Comparison of ENCODE assay signal across 23 cellular contexts in the genomic region with DNA sequence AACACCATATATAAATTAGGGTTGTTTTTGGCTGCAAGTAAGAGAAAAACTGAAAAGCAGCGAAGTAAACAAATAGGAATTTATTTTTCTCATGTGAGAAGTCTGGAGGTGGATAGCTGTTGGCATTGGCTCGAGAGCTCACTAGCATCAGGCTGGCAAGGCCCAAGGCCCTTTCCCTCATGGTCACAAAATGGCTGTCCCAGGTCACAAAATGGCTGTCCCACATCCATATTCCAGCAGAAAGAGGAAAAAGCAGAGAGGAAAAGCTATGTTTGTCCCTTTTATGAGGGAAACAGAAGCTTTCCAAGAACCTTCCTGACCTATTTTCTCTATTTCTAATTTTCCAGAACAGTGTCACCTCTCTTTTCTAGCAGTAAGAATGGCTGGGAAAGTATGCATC. TPM values are rescaled to one million over a fixed set of nuclear protein-coding genes. Genes with fewer than 3 reads are reported as not detected.
DNase-seq lines count a peak whose midpoint lies in the region; ATAC-seq and TF ChIP-seq lines count a peak whose summit lies in the region.
"Had no signal": no experiment of that assay in that cellular context is flagged by ENCODE, and none has a peak within 500 bp of the region (broad histone marks: within the 10 kb centered on the region; RNA-seq: fewer than 3 reads in every experiment).

No MANE protein-coding gene starts in this region.

- DNase-seq in islet precursor cell: peak; percentile 14
- DNase-seq in left cardiac atrium: no peak
- no peak for DNase-seq in stimulated activated CD4-positive, alpha-beta T cell treated with anti-CD3 and anti-CD28 coated beads, Interleukin-15, amount 100 ng/mL, for 24 hours
- no peak for DNase-seq in NCI-H69 (lab: John Stamatoyannopoulos, UW)
- DNase-seq in GM20000 (ENCODE audit: low spot score): no peak
- DNase-seq: 8988T; ACHN; AML-193; BE2C; CD4-positive, alpha-beta T cell; CD8-positive, alpha-beta memory T cell; DMS 273 treated with DMSO at 0.1 percent for 48 hours; DMS79; EL; GDM1; GM23248; H9; HFFc6 had no signal

- ATAC-seq in left cardiac atrium: no peak
- ATAC-seq: A549 had no signal

- TF ChIP-seq CTCF in GM20000 (IDR thresholded peaks at IDR 0.05; ENCODE audit: extremely low read depth, missing control alignments): no peak

- intact Hi-C loops in left cardiac atrium (cut with DNase I): no loop called here

- H3K27ac ChIP-seq in angular gyrus (ENCODE audit: low read depth, low read length) (peak overlapping the region; percentile 1), cingulate gyrus (ENCODE audit: low read depth, low read length) (peak overlapping the region; percentile 26)
- H3K27ac ChIP-seq: A549; BLaER1 treated with 17β-estradiol and CSF1 and Interleukin-3, amounts not matched to agents 10 nM and 100 nM; GM23248 had no signal

RNA-seq across cellular contexts. Expression of a gene that starts 7.5 kb away (rescaled TPM):
- total RNA-seq in left cardiac atrium: not detected
- total RNA-seq: CD4-positive, alpha-beta T cell; CD8-positive, alpha-beta memory T cell; GM23248; H4; HFFc6 had no signal
